ENCODE assay signal across 17 cellular contexts in genomic region chr20:20814685-20815084, GRCh38.
DNase-seq lines count a peak whose midpoint lies in the region; ATAC-seq and TF ChIP-seq lines count a peak whose summit lies in the region.
"Had no signal": no experiment of that assay in that cellular context is flagged by ENCODE, and none has a peak within 500 bp of the region (broad histone marks: within the 10 kb centered on the region; RNA-seq: fewer than 3 reads in every experiment).

No MANE protein-coding gene starts in this region.

- H3K4me3 Mint-ChIP-seq in naive thymus-derived CD8-positive, alpha-beta T cell: no peak overlapping the region
- H3K4me3 Mint-ChIP-seq: stimulated activated naive CD8-positive, alpha-beta T cell treated with anti-CD3 and anti-CD28 coated beads, Interleukin-15, Interleukin-2, amounts not matched to agents 100 ng/mL and 50 ng/mL, for 24 hours had no signal

- TF ChIP-seq CTCF in HEK293 (tag by site-specific recombination; IDR thresholded peaks at IDR 0.05) (no peak), WERI-Rb-1 (IDR thresholded peaks at IDR 0.05; ENCODE audit: low read depth, low read length) (peak; percentile 16; the same call in 1 of the 2 replicates), esophagus squamous epithelium (IDR thresholded peaks at IDR 0.05) (no peak)

- H3K36me3 ChIP-seq in HEK293 (ENCODE audit: control insufficient read depth in 2 of 2, insufficient read depth in 1 of 2, low read length in 2 of 2) (no peaks in the 10 kb centered on the region), WERI-Rb-1 (no peaks in the 10 kb centered on the region), iPS-20b (ENCODE audit: insufficient read depth, low read depth, low read length) (no peaks in the 10 kb centered on the region), esophagus squamous epithelium (no peaks in the 10 kb centered on the region)
- H3K36me3 ChIP-seq: pancreas, transverse colon had no signal

- 71 to 76% methylated on average over 4 of the region's 4 CpGs for WGBS in esophagus squamous epithelium, 2 donors

- H3K27me3 ChIP-seq in WERI-Rb-1 (ENCODE audit: insufficient read depth, low read depth, severe bottlenecking) (no peaks in the 10 kb centered on the region), iPS-20b (ENCODE audit: insufficient read depth, low read length) (no peaks in the 10 kb centered on the region), esophagus squamous epithelium (peaks cover 0 to 16% (median 0%) of the 10 kb centered on the region in 4 donors)
- H3K27me3 ChIP-seq: pancreas, transverse colon had no signal

- no peak overlapping the region for H3K9ac ChIP-seq in iPS-20b (ENCODE audit: low read depth, low read length)
- H3K9ac ChIP-seq: GM23248 had no signal

- TF ChIP-seq POLR2A in esophagus squamous epithelium (IDR thresholded peaks at IDR 0.05): no peak

- POLR2A ChIA-PET in HEK293 (lab: Yijun Ruan, JAX): interaction anchor here (1.4 kb wide), 1 partner anchor 10 kb away, joined by 3 read pairs; no protein-coding TSS in a partner anchor
- POLR2A ChIA-PET in naive thymus-derived CD8-positive, alpha-beta T cell (lab: Charles Lee): no interaction called here

- H3K4me1 ChIP-seq in HEK293 (ENCODE audit: control insufficient read depth, insufficient read depth, low read length) (no peaks in the 10 kb centered on the region), iPS-20b (ENCODE audit: insufficient read depth, low read length) (peaks cover 36% of the 10 kb centered on the region), esophagus squamous epithelium (no peaks in the 10 kb centered on the region)
- H3K4me1 ChIP-seq: transverse colon had no signal

- DNase-seq in DMS 273 treated with DMSO at 0.1 percent for 48 hours (lab: John Stamatoyannopoulos, UW): peak; percentile 36
- DNase-seq in WERI-Rb-1: peak; percentile 59
- DNase-seq in naive thymus-derived CD8-positive, alpha-beta T cell: no peak
- no peak for DNase-seq in esophagus squamous epithelium (lab: John Stamatoyannopoulos, UW)
- DNase-seq in RKO (ENCODE audit: low spot score): no peak
- DNase-seq in SK-N-DZ (ENCODE audit: low spot score): no peak
- DNase-seq: activated gamma-delta T cell treated with Interleukin-2 at 50 U/mL for 16 hours; GM23248; NCI-H187 treated with DMSO at 0.1 percent for 48 hours; NCI-H510A treated with DMSO at 0.1 percent for 48 hours; pancreas; stimulated activated CD4-positive, alpha-beta T cell treated with anti-CD3 and anti-CD28 coated beads, Interleukin-1b, Interleukin-23, amount 100 ng/mL, for 48 hours; transverse colon had no signal

- H3K9me3 Mint-ChIP-seq in naive thymus-derived CD8-positive, alpha-beta T cell: no peaks in the 10 kb centered on the region
- H3K9me3 Mint-ChIP-seq: stimulated activated naive CD8-positive, alpha-beta T cell treated with anti-CD3 and anti-CD28 coated beads, Interleukin-15, Interleukin-2, amounts not matched to agents 100 ng/mL and 50 ng/mL, for 24 hours had no signal

- peaks cover 1 to 25% (median 6%) of the 10 kb centered on the region in 5 donors for H3K27me3 Mint-ChIP-seq in naive thymus-derived CD8-positive, alpha-beta T cell

- H3K27ac Mint-ChIP-seq in naive thymus-derived CD8-positive, alpha-beta T cell: no peak overlapping the region
- H3K27ac Mint-ChIP-seq: stimulated activated naive CD8-positive, alpha-beta T cell treated with anti-CD3 and anti-CD28 coated beads, Interleukin-15, Interleukin-2, amounts not matched to agents 100 ng/mL and 50 ng/mL, for 24 hours had no signal

- H3K9me3 ChIP-seq in HEK293 (ENCODE audit: control insufficient read depth, insufficient read depth, low read depth, low read length): no peaks in the 10 kb centered on the region
- H3K9me3 ChIP-seq in WERI-Rb-1 (ENCODE audit: severe bottlenecking): no peaks in the 10 kb centered on the region
- no peaks in the 10 kb centered on the region for H3K9me3 ChIP-seq in iPS-20b (ENCODE audit: insufficient read depth, low read depth, low read length)
- H3K9me3 ChIP-seq in esophagus squamous epithelium: no peaks in the 10 kb centered on the region
- H3K9me3 ChIP-seq: pancreas, transverse colon had no signal

- no peak for ATAC-seq in naive thymus-derived CD8-positive, alpha-beta T cell
- ATAC-seq: esophagus mucosa had no signal

- intact Hi-C loops in esophagus squamous epithelium (cut with DNase I): no loop called here

- no peak overlapping the region for H3K4me3 ChIP-seq in HEK293 (ENCODE audit: low read depth, low read length)
- H3K4me3 ChIP-seq in WERI-Rb-1 (ENCODE audit: low read depth, low read length): no peak overlapping the region
- peak overlapping the region; percentile 33 for H3K4me3 ChIP-seq in iPS-20b (ENCODE audit: low read length)
- H3K4me3 ChIP-seq in esophagus squamous epithelium: no peak overlapping the region
- H3K4me3 ChIP-seq: GM23248, pancreas, transverse colon had no signal

- H3K27ac ChIP-seq in HEK293 (ENCODE audit: extremely low read depth, low read depth, low read length): no peak overlapping the region
- H3K27ac ChIP-seq in WERI-Rb-1: no peak overlapping the region
- H3K27ac ChIP-seq in iPS-20b (ENCODE audit: low read length): no peak overlapping the region
- H3K27ac ChIP-seq in esophagus squamous epithelium: no peak overlapping the region
- H3K27ac ChIP-seq: GM23248, pancreas, transverse colon had no signal

- H3K4me1 Mint-ChIP-seq in naive thymus-derived CD8-positive, alpha-beta T cell: no peaks in the 10 kb centered on the region

- CTCF ChIA-PET in HEK293 (lab: Yijun Ruan, JAX): interaction anchor here (0.9 to 2.0 kb wide), 3 partner anchors 10 to 577 kb away, joined by 3 to 10 read pairs (median 4); no protein-coding TSS in a partner anchor

- H3K36me3 Mint-ChIP-seq in naive thymus-derived CD8-positive, alpha-beta T cell: no peaks in the 10 kb centered on the region

TF ChIP-seq in HEK293, 187 proteins besides CTCF, POLR2A, EP300 and RAD21 (continues in another document):
- TF ChIP-seq HOXA7 (CRISPR knock-in tag; IDR thresholded peaks at IDR 0.05; ENCODE audit: borderline replicate concordance) (no peak), ZNF76 (tag by site-specific recombination; IDR thresholded peaks at IDR 0.05; ENCODE audit: borderline replicate concordance, low read depth) (no peak), ZNF184 (tag by site-specific recombination; IDR thresholded peaks at IDR 0.05) (no peak), GLIS1 (tag by site-specific recombination; IDR thresholded peaks at IDR 0.05) (peak; percentile 38; the same call in 1 of the 2 replicates), TRIM28 (IDR thresholded peaks at IDR 0.05; ENCODE audit: borderline replicate concordance, low read length) (no peak), ZNF768 (tag by site-specific recombination; IDR thresholded peaks at IDR 0.05) (no peak), ZFP37 (tag by site-specific recombination; IDR thresholded peaks at IDR 0.05) (no peak), ZEB2 (tag by site-specific recombination; IDR thresholded peaks at IDR 0.05) (no peak), ZFP3 (tag by site-specific recombination; IDR thresholded peaks at IDR 0.05; ENCODE audit: low read depth) (no peak)
- TF ChIP-seq, protein P1, sequence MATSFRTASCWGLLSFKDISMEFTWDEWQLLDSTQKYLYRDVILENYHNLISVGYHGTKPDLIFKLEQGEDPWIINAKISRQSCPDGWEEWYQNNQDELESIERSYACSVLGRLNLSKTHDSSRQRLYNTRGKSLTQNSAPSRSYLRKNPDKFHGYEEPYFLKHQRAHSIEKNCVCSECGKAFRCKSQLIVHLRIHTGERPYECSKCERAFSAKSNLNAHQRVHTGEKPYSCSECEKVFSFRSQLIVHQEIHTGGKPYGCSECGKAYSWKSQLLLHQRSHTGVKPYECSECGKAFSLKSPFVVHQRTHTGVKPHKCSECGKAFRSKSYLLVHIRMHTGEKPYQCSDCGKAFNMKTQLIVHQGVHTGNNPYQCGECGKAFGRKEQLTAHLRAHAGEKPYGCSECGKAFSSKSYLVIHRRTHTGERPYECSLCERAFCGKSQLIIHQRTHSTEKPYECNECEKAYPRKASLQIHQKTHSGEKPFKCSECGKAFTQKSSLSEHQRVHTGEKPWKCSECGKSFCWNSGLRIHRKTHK (tag by site-specific recombination; IDR thresholded peaks at IDR 0.05): no peak
- TF ChIP-seq, protein P2, sequence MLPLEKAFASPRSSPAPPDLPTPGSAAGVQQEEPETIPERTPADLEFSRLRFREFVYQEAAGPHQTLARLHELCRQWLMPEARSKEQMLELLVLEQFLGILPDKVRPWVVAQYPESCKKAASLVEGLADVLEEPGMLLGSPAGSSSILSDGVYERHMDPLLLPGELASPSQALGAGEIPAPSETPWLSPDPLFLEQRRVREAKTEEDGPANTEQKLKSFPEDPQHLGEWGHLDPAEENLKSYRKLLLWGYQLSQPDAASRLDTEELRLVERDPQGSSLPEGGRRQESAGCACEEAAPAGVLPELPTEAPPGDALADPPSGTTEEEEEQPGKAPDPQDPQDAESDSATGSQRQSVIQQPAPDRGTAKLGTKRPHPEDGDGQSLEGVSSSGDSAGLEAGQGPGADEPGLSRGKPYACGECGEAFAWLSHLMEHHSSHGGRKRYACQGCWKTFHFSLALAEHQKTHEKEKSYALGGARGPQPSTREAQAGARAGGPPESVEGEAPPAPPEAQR (tag by site-specific recombination; IDR thresholded peaks at IDR 0.05): no peak
- TF ChIP-seq, protein P3, sequence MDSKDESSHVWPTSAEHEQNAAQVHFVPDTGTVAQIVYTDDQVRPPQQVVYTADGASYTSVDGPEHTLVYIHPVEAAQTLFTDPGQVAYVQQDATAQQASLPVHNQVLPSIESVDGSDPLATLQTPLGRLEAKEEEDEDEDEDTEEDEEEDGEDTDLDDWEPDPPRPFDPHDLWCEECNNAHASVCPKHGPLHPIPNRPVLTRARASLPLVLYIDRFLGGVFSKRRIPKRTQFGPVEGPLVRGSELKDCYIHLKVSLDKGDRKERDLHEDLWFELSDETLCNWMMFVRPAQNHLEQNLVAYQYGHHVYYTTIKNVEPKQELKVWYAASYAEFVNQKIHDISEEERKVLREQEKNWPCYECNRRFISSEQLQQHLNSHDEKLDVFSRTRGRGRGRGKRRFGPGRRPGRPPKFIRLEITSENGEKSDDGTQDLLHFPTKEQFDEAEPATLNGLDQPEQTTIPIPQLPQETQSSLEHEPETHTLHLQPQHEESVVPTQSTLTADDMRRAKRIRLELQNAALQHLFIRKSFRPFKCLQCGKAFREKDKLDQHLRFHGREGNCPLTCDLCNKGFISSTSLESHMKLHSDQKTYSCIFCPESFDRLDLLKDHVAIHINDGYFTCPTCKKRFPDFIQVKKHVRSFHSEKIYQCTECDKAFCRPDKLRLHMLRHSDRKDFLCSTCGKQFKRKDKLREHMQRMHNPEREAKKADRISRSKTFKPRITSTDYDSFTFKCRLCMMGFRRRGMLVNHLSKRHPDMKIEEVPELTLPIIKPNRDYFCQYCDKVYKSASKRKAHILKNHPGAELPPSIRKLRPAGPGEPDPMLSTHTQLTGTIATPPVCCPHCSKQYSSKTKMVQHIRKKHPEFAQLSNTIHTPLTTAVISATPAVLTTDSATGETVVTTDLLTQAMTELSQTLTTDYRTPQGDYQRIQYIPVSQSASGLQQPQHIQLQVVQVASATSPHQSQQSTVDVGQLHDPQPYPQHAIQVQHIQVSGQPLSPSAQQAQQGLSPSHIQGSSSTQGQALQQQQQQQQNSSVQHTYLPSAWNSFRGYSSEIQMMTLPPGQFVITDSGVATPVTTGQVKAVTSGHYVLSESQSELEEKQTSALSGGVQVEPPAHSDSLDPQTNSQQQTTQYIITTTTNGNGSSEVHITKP (tag by site-specific recombination; IDR thresholded peaks at IDR 0.05): no peak

Comparison
In these comparisons a context has a peak if more than half of its experiments do, and no peak if none do; other contexts are left out.
1. DNase-seq: peak in DMS 273 treated with DMSO at 0.1 percent for 48 hours (single experiment) and WERI-Rb-1 (single experiment); none in naive thymus-derived CD8-positive, alpha-beta T cell (0 of 10), esophagus squamous epithelium (single experiment), RKO (single experiment) and SK-N-DZ (single experiment).